In the genomic region with DNA sequence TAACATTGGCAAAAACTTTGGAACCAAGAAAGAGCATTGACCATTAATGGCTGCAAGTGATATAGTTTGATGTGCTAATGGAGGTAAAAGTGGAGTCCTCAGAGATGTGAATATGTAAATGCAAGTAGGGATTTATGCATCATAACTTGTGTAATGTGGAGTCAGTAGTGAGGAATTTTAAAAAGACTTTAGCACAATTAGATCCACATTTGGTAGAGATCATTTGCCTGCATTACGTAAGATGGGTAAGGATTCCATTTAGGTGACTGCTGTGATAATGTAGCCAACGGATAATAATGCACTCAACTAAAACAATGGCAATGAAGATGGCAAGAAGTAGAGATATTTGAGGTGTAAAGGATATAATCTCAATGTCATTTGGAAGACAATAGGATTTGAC, we compare ENCODE assay signal across 31 cellular contexts.
"Had no signal": no experiment of that assay in that cellular context is flagged by ENCODE, and none has a peak within 500 bp of the region (broad histone marks: within the 10 kb centered on the region; RNA-seq: fewer than 3 reads in every experiment).

No MANE protein-coding gene starts in this region.

- H3K27ac Mint-ChIP-seq: activated B cell treated with CpG ODN at 0.5 μM for 24 hours; activated CD4-positive, alpha-beta T cell treated with anti-CD3 and anti-CD28 coated beads, Interleukin-2, amount 10 ng/mL, durations not matched to agents 24 days and 14 days; activated CD8-positive, alpha-beta memory T cell treated with anti-CD3 and anti-CD28 coated beads, Interleukin-2, amount 10 ng/mL, durations not matched to agents 7 days and 5 days; activated CD8-positive, alpha-beta T cell treated with anti-CD3 and anti-CD28 coated beads, Interleukin-2, amount 10 ng/mL, durations not matched to agents 7 days and 5 days; activated naive CD4-positive, alpha-beta T cell treated with anti-CD3 and anti-CD28 coated beads for 36 hours; activated naive CD4-positive, alpha-beta T cell treated with anti-CD3 and anti-CD28 coated beads, Interleukin-2, amount 50 U/mL, for 24 hours; activated naive CD8-positive, alpha-beta T cell treated with anti-CD3 and anti-CD28 coated beads for 36 hours; activated naive CD8-positive, alpha-beta T cell treated with anti-CD3 and anti-CD28 coated beads, Interleukin-2, amount 50 U/mL, for 24 hours; activated T-helper 1 cell treated with anti-CD3 and anti-CD28 coated beads, Interleukin-12 subunit alpha, Interleukin-12 subunit beta, Interleukin-2, Interleukin-4 antibody, amounts not matched to agents 30 ng/mL and 10 ng/mL and 1 ng/mL, durations not matched to agents 14 hours and 24 hours and 36 hours; activated T-helper 2 cell treated with anti-CD3 and anti-CD28 coated beads, Interferon-gamma antibody, Interleukin-2, Interleukin-4, amounts not matched to agents 10 μg/mL and 5 μg/mL and 100 μg/mL, durations not matched to agents 14 hours and 24 hours and 36 hours; T-helper 17 cell; T-helper 2 cell treated with Interferon-gamma antibody and Interleukin-4, amounts not matched to agents 5 μg/mL and 100 μg/mL, for 36 hours had no signal

- H3K27me3 ChIP-seq: ascending aorta, brain microvascular endothelial cell, gastroesophageal sphincter, heart right ventricle had no signal

- H3K4me3 Mint-ChIP-seq: activated B cell treated with CpG ODN at 0.5 μM for 24 hours; activated CD4-positive, alpha-beta memory T cell treated with anti-CD3 and anti-CD28 coated beads for 36 hours; activated CD4-positive, alpha-beta T cell treated with anti-CD3 and anti-CD28 coated beads, Interleukin-2, amount 10 ng/mL, durations not matched to agents 24 days and 14 days; activated CD8-positive, alpha-beta memory T cell treated with anti-CD3 and anti-CD28 coated beads, Interleukin-2, amount 10 ng/mL, durations not matched to agents 7 days and 5 days; activated CD8-positive, alpha-beta T cell treated with anti-CD3 and anti-CD28 coated beads, Interleukin-2, amount 10 ng/mL, durations not matched to agents 7 days and 5 days; activated naive CD4-positive, alpha-beta T cell treated with anti-CD3 and anti-CD28 coated beads for 36 hours; activated naive CD4-positive, alpha-beta T cell treated with anti-CD3 and anti-CD28 coated beads, Interleukin-2, amount 50 U/mL, for 24 hours; activated naive CD8-positive, alpha-beta T cell treated with anti-CD3 and anti-CD28 coated beads for 36 hours; activated naive CD8-positive, alpha-beta T cell treated with anti-CD3 and anti-CD28 coated beads, Interleukin-2, amount 50 U/mL, for 24 hours; activated T-helper 1 cell treated with anti-CD3 and anti-CD28 coated beads, Interleukin-12 subunit alpha, Interleukin-12 subunit beta, Interleukin-2, Interleukin-4 antibody, amounts not matched to agents 30 ng/mL and 10 ng/mL and 1 ng/mL, durations not matched to agents 14 hours and 24 hours and 36 hours; T-helper 17 cell; T-helper 2 cell treated with Interferon-gamma antibody and Interleukin-4, amounts not matched to agents 5 μg/mL and 100 μg/mL, for 36 hours had no signal

- H3K9me3 Mint-ChIP-seq: activated naive CD4-positive, alpha-beta T cell treated with anti-CD3 and anti-CD28 coated beads, Interleukin-2, amount 50 U/mL, for 24 hours had no signal

- H3K27ac ChIP-seq: ascending aorta, brain microvascular endothelial cell, gastroesophageal sphincter, heart right ventricle, WERI-Rb-1 had no signal

- H3K9me3 ChIP-seq: ascending aorta, gastroesophageal sphincter had no signal

- H3K36me3 ChIP-seq: ascending aorta, brain microvascular endothelial cell, gastroesophageal sphincter, heart right ventricle, WERI-Rb-1 had no signal

- ATAC-seq: activated CD4-positive, CD25-positive, alpha-beta regulatory T cell treated with anti-CD3 and anti-CD28 coated beads, Interleukin-2, amount 50 U/mL, for 24 hours; activated CD8-positive, alpha-beta memory T cell treated with anti-CD3 and anti-CD28 coated beads, Interleukin-2, amount 10 ng/mL, durations not matched to agents 7 days and 5 days; activated CD8-positive, alpha-beta T cell treated with anti-CD3 and anti-CD28 coated beads, Interleukin-2, amount 10 ng/mL, durations not matched to agents 7 days and 5 days; activated naive CD8-positive, alpha-beta T cell treated with anti-CD3 and anti-CD28 coated beads, Interleukin-2, amount 50 U/mL, for 24 hours; esophagus mucosa; gastroesophageal sphincter; heart right ventricle; T-helper 17 cell had no signal

- H3K4me3 ChIP-seq: ascending aorta, gastroesophageal sphincter, heart right ventricle had no signal

- H3K27me3 Mint-ChIP-seq: activated B cell treated with CpG ODN at 0.5 μM for 24 hours; activated CD4-positive, alpha-beta memory T cell treated with anti-CD3 and anti-CD28 coated beads for 36 hours; activated CD4-positive, alpha-beta T cell treated with anti-CD3 and anti-CD28 coated beads, Interleukin-2, amount 10 ng/mL, durations not matched to agents 24 days and 14 days; activated CD8-positive, alpha-beta memory T cell treated with anti-CD3 and anti-CD28 coated beads, Interleukin-2, amount 10 ng/mL, durations not matched to agents 7 days and 5 days; activated naive CD4-positive, alpha-beta T cell treated with anti-CD3 and anti-CD28 coated beads, Interleukin-2, amount 50 U/mL, for 24 hours; activated naive CD8-positive, alpha-beta T cell treated with anti-CD3 and anti-CD28 coated beads for 36 hours; activated naive CD8-positive, alpha-beta T cell treated with anti-CD3 and anti-CD28 coated beads, Interleukin-2, amount 50 U/mL, for 24 hours; T-helper 17 cell had no signal

- DNase-seq: activated B cell treated with CpG ODN at 0.5 μM for 24 hours; activated CD4-positive, alpha-beta memory T cell treated with anti-CD3 and anti-CD28 coated beads for 36 hours; activated CD4-positive, alpha-beta T cell treated with anti-CD3 and anti-CD28 coated beads, Interleukin-2, amount 10 ng/mL, durations not matched to agents 24 days and 14 days; activated CD8-positive, alpha-beta memory T cell treated with anti-CD3 and anti-CD28 coated beads, Interleukin-2, amount 10 ng/mL, durations not matched to agents 7 days and 5 days; activated CD8-positive, alpha-beta memory T cell treated with anti-CD3 and anti-CD28 coated beads, Interleukin-2, amount 50 U/mL, for 4 hours; activated CD8-positive, alpha-beta T cell treated with anti-CD3 and anti-CD28 coated beads, Interleukin-2, amount 10 ng/mL, durations not matched to agents 7 days and 5 days; activated effector memory CD4-positive, alpha-beta T cell treated with anti-CD3 and anti-CD28 coated beads, Interleukin-2, amount 50 U/mL, for 16 hours; activated naive CD4-positive, alpha-beta T cell treated with anti-CD3 and anti-CD28 coated beads for 36 hours; activated naive CD8-positive, alpha-beta T cell treated with anti-CD3 and anti-CD28 coated beads for 36 hours; activated naive CD8-positive, alpha-beta T cell treated with anti-CD3 and anti-CD28 coated beads, Interleukin-2, amount 50 U/mL, for 24 hours; activated T-cell treated with anti-CD3 and anti-CD28 coated beads, Interleukin-2, amount 50 U/mL, for 1 hour; activated T-cell treated with anti-CD3 and anti-CD28 coated beads, Interleukin-2, amount 50 U/mL, for 48 hours; brain microvascular endothelial cell; caudate nucleus; cortex of kidney; dermis blood vessel endothelial cell; effector CD4-positive, alpha-beta T cell; foreskin melanocyte; heart right ventricle; T-helper 1 cell; T-helper 17 cell; T1000; WERI-Rb-1 had no signal

- H3K36me3 Mint-ChIP-seq: activated CD4-positive, alpha-beta memory T cell treated with anti-CD3 and anti-CD28 coated beads for 36 hours; activated CD8-positive, alpha-beta memory T cell treated with anti-CD3 and anti-CD28 coated beads, Interleukin-2, amount 10 ng/mL, durations not matched to agents 7 days and 5 days; activated naive CD4-positive, alpha-beta T cell treated with anti-CD3 and anti-CD28 coated beads, Interleukin-2, amount 50 U/mL, for 24 hours; activated naive CD8-positive, alpha-beta T cell treated with anti-CD3 and anti-CD28 coated beads for 36 hours had no signal

- H3K4me1 ChIP-seq: ascending aorta, gastroesophageal sphincter had no signal

- H3K4me1 Mint-ChIP-seq: activated B cell treated with CpG ODN at 0.5 μM for 24 hours; activated CD4-positive, alpha-beta T cell treated with anti-CD3 and anti-CD28 coated beads, Interleukin-2, amount 10 ng/mL, durations not matched to agents 24 days and 14 days; activated CD8-positive, alpha-beta memory T cell treated with anti-CD3 and anti-CD28 coated beads, Interleukin-2, amount 10 ng/mL, durations not matched to agents 7 days and 5 days; activated naive CD4-positive, alpha-beta T cell treated with anti-CD3 and anti-CD28 coated beads, Interleukin-2, amount 50 U/mL, for 24 hours; activated naive CD8-positive, alpha-beta T cell treated with anti-CD3 and anti-CD28 coated beads for 36 hours; activated naive CD8-positive, alpha-beta T cell treated with anti-CD3 and anti-CD28 coated beads, Interleukin-2, amount 50 U/mL, for 24 hours; T-helper 17 cell had no signal
